Comparison of ENCODE assay signal across 39 cellular contexts in the genomic region with DNA sequence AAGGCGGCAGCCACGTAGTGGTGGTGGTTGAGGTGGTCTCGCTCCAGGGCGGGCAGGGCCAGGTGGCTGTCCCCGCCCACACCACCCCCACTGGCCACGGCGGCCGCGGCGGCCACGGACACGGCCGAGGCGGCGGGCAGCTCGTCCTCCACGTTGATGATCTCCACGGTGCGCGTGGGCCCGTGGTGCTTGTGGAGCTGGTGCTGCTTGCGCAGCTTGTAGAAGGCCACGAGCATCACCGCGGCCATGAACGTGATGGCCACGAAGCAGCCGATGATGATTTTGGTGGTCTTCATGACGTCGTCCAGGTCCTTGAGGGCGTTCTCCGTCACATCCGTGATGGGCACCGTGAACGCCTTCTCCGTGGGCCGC. TPM values are rescaled to one million over a fixed set of nuclear protein-coding genes. Genes with fewer than 3 reads are reported as not detected.
"Had no signal": no experiment of that assay in that cellular context is flagged by ENCODE, and none has a peak within 500 bp of the region (broad histone marks: within the 10 kb centered on the region; RNA-seq: fewer than 3 reads in every experiment).

No MANE protein-coding gene starts in this region.

- H3K4me1 Mint-ChIP-seq: activated B cell treated with CpG ODN at 0.5 μM for 24 hours; activated naive CD4-positive, alpha-beta T cell treated with anti-CD3 and anti-CD28 coated beads, Interleukin-2, amount 50 U/mL, for 24 hours had no signal

- H3K36me3 Mint-ChIP-seq: activated naive CD4-positive, alpha-beta T cell treated with anti-CD3 and anti-CD28 coated beads, Interleukin-2, amount 50 U/mL, for 24 hours; activated naive CD8-positive, alpha-beta T cell treated with anti-CD3 and anti-CD28 coated beads for 36 hours had no signal

- H3K4me3 Mint-ChIP-seq: activated B cell treated with CpG ODN at 0.5 μM for 24 hours; activated CD8-positive, alpha-beta T cell treated with anti-CD3 and anti-CD28 coated beads for 36 hours; activated naive CD4-positive, alpha-beta T cell treated with anti-CD3 and anti-CD28 coated beads for 36 hours; activated naive CD4-positive, alpha-beta T cell treated with anti-CD3 and anti-CD28 coated beads, Interleukin-2, amount 50 U/mL, for 24 hours; activated naive CD8-positive, alpha-beta T cell treated with anti-CD3 and anti-CD28 coated beads for 36 hours; activated naive CD8-positive, alpha-beta T cell treated with anti-CD3 and anti-CD28 coated beads, Interleukin-2, amount 50 U/mL, for 24 hours; activated T-helper 1 cell treated with anti-CD3 and anti-CD28 coated beads, Interleukin-12 subunit alpha, Interleukin-12 subunit beta, Interleukin-2, Interleukin-4 antibody, amounts not matched to agents 30 ng/mL and 10 ng/mL and 1 ng/mL, durations not matched to agents 14 hours and 24 hours and 36 hours; brain; dendritic cell treated with granulocyte-macrophage colony-stimulating factor and Interleukin-4, amounts not matched to agents 40 ng/mL and 50 ng/mL, for 4 days; T-helper 17 cell; T-helper 2 cell treated with Interferon-gamma antibody and Interleukin-4, amounts not matched to agents 5 μg/mL and 100 μg/mL, for 36 hours had no signal

- H3K36me3 ChIP-seq: adrenal gland, ascending aorta, breast epithelium, esophagus squamous epithelium had no signal

- H3K4me1 ChIP-seq: adrenal gland, ascending aorta, breast epithelium, esophagus squamous epithelium, gastroesophageal sphincter had no signal

- DNase-seq: activated B cell treated with CpG ODN at 0.5 μM for 24 hours; activated CD4-positive, alpha-beta T cell treated with anti-CD3 and anti-CD28 coated beads for 48 hours; activated CD4-positive, alpha-beta T cell treated with anti-CD3 and anti-CD28 coated beads, Interleukin-2, amount 50 U/mL, for 1 hour; activated CD4-positive, alpha-beta T cell treated with anti-CD3 and anti-CD28 coated beads, Interleukin-2, amount 50 U/mL, for 48 hours; activated CD8-positive, alpha-beta memory T cell treated with anti-CD3 and anti-CD28 coated beads for 24 hours; activated CD8-positive, alpha-beta T cell treated with anti-CD3 and anti-CD28 coated beads for 36 hours; activated naive CD4-positive, alpha-beta T cell treated with anti-CD3 and anti-CD28 coated beads for 36 hours; activated naive CD8-positive, alpha-beta T cell treated with anti-CD3 and anti-CD28 coated beads for 36 hours; activated naive CD8-positive, alpha-beta T cell treated with anti-CD3 and anti-CD28 coated beads, Interleukin-2, amount 50 U/mL, for 24 hours; activated T-cell treated with anti-CD3 and anti-CD28 coated beads, Interleukin-2, amount 50 U/mL, for 1 hour; activated T-cell treated with anti-CD3 and anti-CD28 coated beads, Interleukin-2, amount 50 U/mL, for 48 hours; adrenal gland; amygdala; central memory CD4-positive, alpha-beta T cell; cerebellar nuclear complex; dorsolateral prefrontal cortex; effector memory CD4-positive, alpha-beta T cell; erythroblast; esophagus squamous epithelium; foreskin melanocyte; T-helper 1 cell; T-helper 17 cell; T1000; WERI-Rb-1 had no signal

- H3K27me3 Mint-ChIP-seq: activated naive CD4-positive, alpha-beta T cell treated with anti-CD3 and anti-CD28 coated beads, Interleukin-2, amount 50 U/mL, for 24 hours had no signal

- H3K4me3 ChIP-seq: adrenal gland, ascending aorta, breast epithelium, cardiac muscle cell, coronary artery, dorsolateral prefrontal cortex, gastroesophageal sphincter had no signal

- H3K9me3 ChIP-seq: adrenal gland, ascending aorta, breast epithelium, esophagus squamous epithelium, gastroesophageal sphincter had no signal

- H3K27ac Mint-ChIP-seq: activated B cell treated with CpG ODN at 0.5 μM for 24 hours; activated CD8-positive, alpha-beta T cell treated with anti-CD3 and anti-CD28 coated beads for 36 hours; activated naive CD4-positive, alpha-beta T cell treated with anti-CD3 and anti-CD28 coated beads for 36 hours; activated naive CD4-positive, alpha-beta T cell treated with anti-CD3 and anti-CD28 coated beads, Interleukin-2, amount 50 U/mL, for 24 hours; activated naive CD8-positive, alpha-beta T cell treated with anti-CD3 and anti-CD28 coated beads for 36 hours; activated naive CD8-positive, alpha-beta T cell treated with anti-CD3 and anti-CD28 coated beads, Interleukin-2, amount 50 U/mL, for 24 hours; activated T-helper 1 cell treated with anti-CD3 and anti-CD28 coated beads, Interleukin-12 subunit alpha, Interleukin-12 subunit beta, Interleukin-2, Interleukin-4 antibody, amounts not matched to agents 30 ng/mL and 10 ng/mL and 1 ng/mL, durations not matched to agents 14 hours and 24 hours and 36 hours; activated T-helper 2 cell treated with anti-CD3 and anti-CD28 coated beads, Interferon-gamma antibody, Interleukin-2, Interleukin-4, amounts not matched to agents 10 μg/mL and 5 μg/mL and 100 μg/mL, durations not matched to agents 14 hours and 24 hours and 36 hours; brain; dendritic cell treated with granulocyte-macrophage colony-stimulating factor and Interleukin-4, amounts not matched to agents 40 ng/mL and 50 ng/mL, for 4 days; T-helper 17 cell; T-helper 2 cell treated with Interferon-gamma antibody and Interleukin-4, amounts not matched to agents 5 μg/mL and 100 μg/mL, for 36 hours had no signal

- H3K9me3 Mint-ChIP-seq: activated B cell treated with CpG ODN at 0.5 μM for 24 hours; activated CD8-positive, alpha-beta T cell treated with anti-CD3 and anti-CD28 coated beads for 36 hours; activated naive CD4-positive, alpha-beta T cell treated with anti-CD3 and anti-CD28 coated beads for 36 hours; activated naive CD4-positive, alpha-beta T cell treated with anti-CD3 and anti-CD28 coated beads, Interleukin-2, amount 50 U/mL, for 24 hours; activated naive CD8-positive, alpha-beta T cell treated with anti-CD3 and anti-CD28 coated beads for 36 hours; activated naive CD8-positive, alpha-beta T cell treated with anti-CD3 and anti-CD28 coated beads, Interleukin-2, amount 50 U/mL, for 24 hours; activated T-helper 1 cell treated with anti-CD3 and anti-CD28 coated beads, Interleukin-12 subunit alpha, Interleukin-12 subunit beta, Interleukin-2, Interleukin-4 antibody, amounts not matched to agents 30 ng/mL and 10 ng/mL and 1 ng/mL, durations not matched to agents 14 hours and 24 hours and 36 hours; activated T-helper 2 cell treated with anti-CD3 and anti-CD28 coated beads, Interferon-gamma antibody, Interleukin-2, Interleukin-4, amounts not matched to agents 10 μg/mL and 5 μg/mL and 100 μg/mL, durations not matched to agents 14 hours and 24 hours and 36 hours; dendritic cell treated with granulocyte-macrophage colony-stimulating factor and Interleukin-4, amounts not matched to agents 40 ng/mL and 50 ng/mL, for 4 days; T-helper 2 cell treated with Interferon-gamma antibody and Interleukin-4, amounts not matched to agents 5 μg/mL and 100 μg/mL, for 36 hours had no signal

- H3K27ac ChIP-seq: adrenal gland, ascending aorta, breast epithelium, cardiac muscle cell, coronary artery, esophagus squamous epithelium, gastroesophageal sphincter, WERI-Rb-1 had no signal

- ATAC-seq: activated CD4-positive, CD25-positive, alpha-beta regulatory T cell treated with anti-CD3 and anti-CD28 coated beads, Interleukin-2, amount 50 U/mL, for 24 hours; activated CD8-positive, alpha-beta T cell treated with anti-CD3 and anti-CD28 coated beads for 36 hours; activated naive CD8-positive, alpha-beta T cell treated with anti-CD3 and anti-CD28 coated beads, Interleukin-2, amount 50 U/mL, for 24 hours; gastroesophageal sphincter; T-helper 17 cell had no signal

- H3K27me3 ChIP-seq: adrenal gland, ascending aorta, cardiac muscle cell, dorsolateral prefrontal cortex had no signal

RNA-seq across cellular contexts. Expression of gene ASPDH, which starts 4.0 kb away (rescaled TPM):
- total RNA-seq: activated B cell treated with CpG ODN at 0.5 μM for 24 hours; activated CD8-positive, alpha-beta T cell treated with anti-CD3 and anti-CD28 coated beads for 36 hours; activated naive CD4-positive, alpha-beta T cell treated with anti-CD3 and anti-CD28 coated beads for 36 hours; activated naive CD8-positive, alpha-beta T cell treated with anti-CD3 and anti-CD28 coated beads for 36 hours; activated T-helper 1 cell treated with anti-CD3 and anti-CD28 coated beads, Interleukin-12 subunit alpha, Interleukin-12 subunit beta, Interleukin-2, Interleukin-4 antibody, amounts not matched to agents 30 ng/mL and 10 ng/mL and 1 ng/mL, durations not matched to agents 14 hours and 24 hours and 36 hours; activated T-helper 2 cell treated with anti-CD3 and anti-CD28 coated beads, Interferon-gamma antibody, Interleukin-2, Interleukin-4, amounts not matched to agents 10 μg/mL and 5 μg/mL and 100 μg/mL, durations not matched to agents 14 hours and 24 hours and 36 hours; ascending aorta; breast epithelium; cardiac muscle cell; esophagus squamous epithelium; fibroblast of lung; fibroblast of villous mesenchyme; gastroesophageal sphincter; glomerular endothelial cell; T-helper 17 cell had no signal
- polyA plus RNA-seq: cardiac muscle cell, fibroblast of lung had no signal

RNA-seq across cellular contexts. Expression of gene GARIN5A, which starts 41.0 kb away (rescaled TPM):
- total RNA-seq: ascending aorta, fibroblast of villous mesenchyme, glomerular endothelial cell had no signal

RNA-seq across cellular contexts. Expression of gene LRRC4B, which starts 50.5 kb away (rescaled TPM):
- total RNA-seq: activated B cell treated with CpG ODN at 0.5 μM for 24 hours; activated CD8-positive, alpha-beta T cell treated with anti-CD3 and anti-CD28 coated beads for 36 hours; activated naive CD4-positive, alpha-beta T cell treated with anti-CD3 and anti-CD28 coated beads for 36 hours; activated naive CD8-positive, alpha-beta T cell treated with anti-CD3 and anti-CD28 coated beads for 36 hours; activated T-helper 2 cell treated with anti-CD3 and anti-CD28 coated beads, Interferon-gamma antibody, Interleukin-2, Interleukin-4, amounts not matched to agents 10 μg/mL and 5 μg/mL and 100 μg/mL, durations not matched to agents 14 hours and 24 hours and 36 hours; fibroblast of villous mesenchyme; glomerular endothelial cell; T-helper 17 cell had no signal
